33 cellular contexts compared by ENCODE assay signal in the genomic region with DNA sequence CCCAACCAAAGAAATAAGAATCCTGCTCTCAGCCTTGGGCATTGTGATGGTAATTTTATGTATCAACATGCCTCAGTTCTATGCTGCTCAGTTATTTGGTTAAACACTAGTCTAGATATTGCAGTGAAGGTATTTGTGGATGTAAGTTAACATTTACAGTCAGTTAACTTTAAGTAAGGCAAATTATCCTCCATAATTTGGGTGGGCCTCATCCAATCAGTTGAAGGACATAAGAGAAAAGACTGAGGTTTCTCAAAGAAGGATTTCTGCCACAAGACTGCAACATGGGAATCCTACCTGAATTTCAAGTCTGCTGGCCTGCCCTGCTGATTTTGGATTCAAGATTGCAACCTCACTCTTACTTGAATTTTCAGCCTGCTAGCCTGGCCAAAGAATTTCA.
"Had no signal": no experiment of that assay in that cellular context is flagged by ENCODE, and none has a peak within 500 bp of the region (broad histone marks: within the 10 kb centered on the region; RNA-seq: fewer than 3 reads in every experiment).

No MANE protein-coding gene starts in this region.

- ATAC-seq: activated naive CD4-positive, alpha-beta T cell treated with anti-CD3 and anti-CD28 coated beads, Interleukin-2, amount 50 U/mL, for 72 hours; activated naive CD8-positive, alpha-beta T cell treated with anti-CD3 and anti-CD28 coated beads, Interleukin-2, amount 50 U/mL, for 24 hours; activated T-cell treated with anti-CD3 and anti-CD28 coated beads, Interleukin-2, amount 50 U/mL, for 72 hours; activated T-helper 17 cell treated with anti-CD3 and anti-CD28 coated beads, Interleukin-2, amount 50 U/mL, for 72 hours; body of pancreas had no signal

- DNase-seq: activated effector memory CD4-positive, alpha-beta T cell treated with anti-CD3 and anti-CD28 coated beads, Interleukin-2, amount 50 U/mL, for 16 hours; activated effector memory CD4-positive, alpha-beta T cell treated with Interleukin-2 at 50 U/mL for 16 hours; activated gamma-delta T cell; activated gamma-delta T cell treated with Interleukin-2 at 50 U/mL for 16 hours; activated naive CD4-positive, alpha-beta T cell; activated naive CD4-positive, alpha-beta T cell treated with anti-CD3 and anti-CD28 coated beads for 36 hours; activated naive CD4-positive, alpha-beta T cell treated with anti-CD3 and anti-CD28 coated beads, Interleukin-2, amount 10 ng/mL, durations not matched to agents 7 days and 5 days; activated naive CD4-positive, alpha-beta T cell treated with anti-CD3 and anti-CD28 coated beads, Interleukin-2, amount 50 U/mL, for 16 hours; activated naive CD4-positive, alpha-beta T cell treated with Interleukin-2 at 50 U/mL for 16 hours; activated naive CD8-positive, alpha-beta T cell treated with anti-CD3 and anti-CD28 coated beads for 36 hours; activated naive CD8-positive, alpha-beta T cell treated with anti-CD3 and anti-CD28 coated beads, Interleukin-2, amount 10 ng/mL, durations not matched to agents 7 days and 5 days; activated naive CD8-positive, alpha-beta T cell treated with anti-CD3 and anti-CD28 coated beads, Interleukin-2, amount 50 U/mL, for 24 hours; activated T-cell treated with anti-CD3 and anti-CD28 coated beads, Interleukin-2, amount 50 U/mL, for 48 hours; activated T-cell treated with anti-CD3 and anti-CD28 coated beads, Interleukin-2, amount 50 U/mL, for 72 hours; adrenal gland; amniotic stem cell; amygdala; anterior cingulate cortex; aorta; body of pancreas; brain microvascular endothelial cell; caudate nucleus; central memory CD4-positive, alpha-beta T cell; cerebellar nuclear complex; colonic mucosa had no signal

- H3K4me3 ChIP-seq: adrenal gland, ascending aorta, body of pancreas, breast epithelium, cardiac muscle cell, colonic mucosa had no signal

- H3K27me3 ChIP-seq: adrenal gland, ascending aorta, body of pancreas, brain microvascular endothelial cell, breast epithelium, cardiac muscle cell, colonic mucosa had no signal

- H3K27ac ChIP-seq: adrenal gland, ascending aorta, body of pancreas, brain microvascular endothelial cell, breast epithelium, cardiac muscle cell, colonic mucosa had no signal

- H3K36me3 ChIP-seq: adrenal gland, ascending aorta, brain microvascular endothelial cell, breast epithelium, cardiac muscle cell, colonic mucosa had no signal

- FAIRE-seq: astrocyte, bronchial epithelial cell, colon had no signal

- H3K4me1 ChIP-seq: adrenal gland, ascending aorta, body of pancreas, breast epithelium, colonic mucosa had no signal

- H3K9me3 ChIP-seq: adrenal gland, ascending aorta, body of pancreas, colonic mucosa had no signal
